ENCODE assay signal across 8 cellular contexts in genomic region chr20:63942250-63943006, GRCh38. TPM values are rescaled to one million over a fixed set of nuclear protein-coding genes. Genes with fewer than 3 reads are reported as not detected.
DNase-seq lines count a peak whose midpoint lies in the region; ATAC-seq and TF ChIP-seq lines count a peak whose summit lies in the region.

No MANE protein-coding gene starts in this region.

- no peak overlapping the region for H3K4me3 ChIP-seq in fibroblast of villous mesenchyme (ENCODE audit: low read depth, low read length)
- peak overlapping the region in 1 of 8 donors; percentile 3 for H3K4me3 ChIP-seq in spleen

- H3K27me3 ChIP-seq in spleen (replicated peaks in 1 of 7), result no peaks in the 10 kb centered on the region

- TF ChIP-seq POLR2A in spleen (IDR thresholded peaks at IDR 0.05), result no peak

- peak; percentile 63 for DNase-seq in stimulated activated CD4-positive, alpha-beta T cell treated with anti-CD3 and anti-CD28 coated beads, Interleukin-15, amount 100 ng/mL, for 24 hours
- no peak for DNase-seq in stimulated activated CD4-positive, alpha-beta T cell treated with anti-CD3 and anti-CD28 coated beads, Interleukin-4, amount 100 ng/mL, for 1 hour
- peak; percentile 45 for DNase-seq in fibroblast of villous mesenchyme (ENCODE audit: low read depth)
- DNase-seq in spleen, result peak; percentile 90
- no peak for DNase-seq in epidermal melanocyte (ENCODE audit: insufficient read length, low spot score)
- DNase-seq in MV-4-11 (lab: John Stamatoyannopoulos, UW), result no peak

- H3K27ac ChIP-seq in VCaP (peak overlapping the region; percentile 41), spleen (peak overlapping the region; percentile 57 to 92 (median 82))

- no peaks in the 10 kb centered on the region for H3K9me3 ChIP-seq in spleen

- peaks cover 2 to 86% (median 48%) of the 10 kb centered on the region in 6 donors for H3K4me1 ChIP-seq in spleen

- ATAC-seq in GM18867 (IDR thresholded peaks at IDR 0.05; ENCODE audit: unreplicated experiment), result no peak

- peaks cover 0 to 87% (median 70%) of the 10 kb centered on the region in 6 donors for H3K36me3 ChIP-seq in spleen

- TF ChIP-seq CTCF in VCaP (conservative IDR thresholded peaks at IDR 0.05) (no peak), fibroblast of villous mesenchyme (IDR thresholded peaks at IDR 0.05; ENCODE audit: insufficient read depth, low read depth, low read length) (no peak), spleen (IDR thresholded peaks at IDR 0.05 in 8 of 11, conservative IDR thresholded peaks at IDR 0.05 in 3 of 11) (no peak)

- intact Hi-C loops in spleen (cut with DNase I; ENCODE audit: low total_unique reads), result no loop called here

- WGBS in spleen, 5 donors, result 37 to 51% (median 44%) methylated on average over 28 to 30 of the region's 30 CpGs

RNA-seq across cellular contexts. Expression of gene UCKL1, which starts 13.8 kb away (rescaled TPM):
- total RNA-seq in fibroblast of villous mesenchyme, result 20.9 and 25.0 TPM in 2 replicates
- total RNA-seq in spleen, result 10 to 100 TPM; 34.2 to 52.2 (median 47.1) TPM
- 10 to 100 TPM; 36.0 to 68.0 (median 62.7) TPM for polyA plus RNA-seq in spleen

RNA-seq across cellular contexts. Expression of gene ZNF512B, which starts 27.3 kb away (rescaled TPM):
- total RNA-seq in fibroblast of villous mesenchyme, result 13.8 and 15.8 TPM in 2 replicates
- 10 to 100 TPM in 6 of 7 donors, 1 to 10 TPM in 1; 9.5 to 21.8 (median 12.8) TPM for total RNA-seq in spleen
- 10 to 100 TPM in 1 of 3 donors, 1 to 10 TPM in 2; 3.4 to 12.0 (median 3.8) TPM for polyA plus RNA-seq in spleen

RNA-seq across cellular contexts. Expression of gene SAMD10, which starts 37.0 kb away (rescaled TPM):
- 0.64 and 1.3 TPM in 2 replicates for total RNA-seq in fibroblast of villous mesenchyme
- 10 to 100 TPM in 3 of 7 donors, 1 to 10 TPM in 4; 6.0 to 13.8 (median 8.9) TPM for total RNA-seq in spleen
- 10 to 100 TPM in 1 of 3 donors, 1 to 10 TPM in 2; 5.9 to 10.1 (median 6.1) TPM for polyA plus RNA-seq in spleen

RNA-seq across cellular contexts. Expression of gene PRPF6, which starts 38.5 kb away (rescaled TPM):
- total RNA-seq in fibroblast of villous mesenchyme (52.7 and 53.8 TPM in 2 replicates), spleen (10 to 100 TPM; 53.4 to 71.1 (median 61.6) TPM)
- polyA plus RNA-seq in spleen, result 10 to 100 TPM; 39.9 to 52.4 (median 41.9) TPM

RNA-seq across cellular contexts. Expression of gene DNAJC5, which starts 47.5 kb away (rescaled TPM):
- total RNA-seq in fibroblast of villous mesenchyme (51.2 and 61.7 TPM in 2 replicates), spleen (10 to 100 TPM; 47.5 to 83.1 (median 65.4) TPM)
- polyA plus RNA-seq in spleen, result 10 to 100 TPM; 12.7 to 32.3 (median 15.2) TPM

Comparison
In these comparisons a context has a peak if more than half of its experiments do, and no peak if none do; other contexts are left out.
1. DNase-seq: peak in stimulated activated CD4-positive, alpha-beta T cell treated with anti-CD3 and anti-CD28 coated beads, Interleukin-15, amount 100 ng/mL, for 24 hours (single experiment), fibroblast of villous mesenchyme (single experiment) and spleen (single experiment); none in stimulated activated CD4-positive, alpha-beta T cell treated with anti-CD3 and anti-CD28 coated beads, Interleukin-4, amount 100 ng/mL, for 1 hour (single experiment), epidermal melanocyte (single experiment) and MV-4-11 (single experiment).